In the genomic region with DNA sequence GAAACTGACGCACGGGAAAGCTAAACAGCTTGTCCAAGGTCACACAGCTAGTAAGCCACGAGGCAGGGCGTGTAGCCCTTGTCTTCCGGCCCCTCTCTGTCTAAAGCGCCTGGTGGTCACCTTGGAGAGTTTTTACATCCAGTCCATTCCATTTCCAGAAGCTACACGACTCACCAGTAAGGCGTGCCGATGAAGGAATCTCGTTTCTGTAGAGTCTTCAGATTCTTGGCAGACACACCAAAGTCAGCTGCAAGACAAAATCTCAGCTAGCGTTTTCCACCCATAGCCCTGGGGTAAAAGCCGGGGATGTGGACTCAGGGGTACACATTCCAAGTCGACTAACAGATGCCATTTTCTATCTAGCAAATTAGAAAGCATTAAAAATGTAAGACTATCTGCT, we compare ENCODE assay signal across 9 cellular contexts.
DNase-seq lines count a peak whose midpoint lies in the region; ATAC-seq, FAIRE-seq and TF ChIP-seq lines count a peak whose summit lies in the region.
"Had no signal": no experiment of that assay in that cellular context is flagged by ENCODE, and none has a peak within 500 bp of the region (broad histone marks: within the 10 kb centered on the region; RNA-seq: fewer than 3 reads in every experiment).

No MANE protein-coding gene starts in this region.

- peak overlapping the region; percentile 37 for H3K27ac Mint-ChIP-seq in CD8-positive, alpha-beta T cell

- peaks cover 52% of the 10 kb centered on the region for H3K4me1 Mint-ChIP-seq in CD8-positive, alpha-beta T cell (ENCODE audit: low read depth)

- BruUV-seq in Panc1 (replicated peaks; lab: Mats Ljungman, UMichigan) (no TSS peak), HepG2 (replicated peaks; lab: Mats Ljungman, UMichigan) (no TSS peak)

- no peaks in the 10 kb centered on the region for H3K27me3 ChIP-seq in CD8-positive, alpha-beta T cell (ENCODE audit: insufficient read depth, low read length)
- no peaks in the 10 kb centered on the region for H3K27me3 ChIP-seq in Panc1 (ENCODE audit: control insufficient read depth, insufficient read depth, low read length)
- H3K27me3 ChIP-seq in effector memory CD4-positive, alpha-beta T cell (replicated peaks; ENCODE audit: control insufficient read depth, insufficient read depth, low read length, poor library complexity, severe bottlenecking), result no peaks in the 10 kb centered on the region
- H3K27me3 ChIP-seq in osteoblast (ENCODE audit: insufficient read depth, low read length), result no peaks in the 10 kb centered on the region
- H3K27me3 ChIP-seq in HepG2 (ENCODE audit: control insufficient read depth in 1 of 2, insufficient read depth in 2 of 2, low read length in 2 of 2), result no peaks in the 10 kb centered on the region
- H3K27me3 ChIP-seq: tibial nerve had no signal

- no peaks in the 10 kb centered on the region for H3K9me3 ChIP-seq in CD8-positive, alpha-beta T cell (ENCODE audit: low read length)
- H3K9me3 ChIP-seq in Panc1 (ENCODE audit: control insufficient read depth, insufficient read depth, low read depth, low read length) (no peaks in the 10 kb centered on the region), osteoblast (ENCODE audit: low read depth, low read length) (no peaks in the 10 kb centered on the region), HepG2 (ENCODE audit: low read length) (no peaks in the 10 kb centered on the region)
- H3K9me3 ChIP-seq in effector memory CD4-positive, alpha-beta T cell (ENCODE audit: control insufficient read depth, low read length), result no peaks in the 10 kb centered on the region
- H3K9me3 ChIP-seq: tibial nerve had no signal

- POLR2A ChIA-PET in CD8-positive, alpha-beta T cell (lab: Charles Lee), result interaction anchor here (0.8 to 2.8 kb wide), 5 partner anchors 8 to 81 kb away, joined by 3 to 18 read pairs (median 5); partner anchors contain the start of gene STK10
- POLR2A ChIA-PET in Panc1 (lab: Charles Lee) (interaction anchor here (0.7 kb wide), 1 partner anchor 81 kb away, joined by 3 read pairs; no protein-coding TSS in a partner anchor), HepG2 (lab: Yijun Ruan, JAX) (no interaction called here)

- peaks cover 45% of the 10 kb centered on the region for H3K4me1 ChIP-seq in CD8-positive, alpha-beta T cell (ENCODE audit: insufficient read depth, low read length)
- H3K4me1 ChIP-seq in Panc1 (ENCODE audit: control insufficient read depth, insufficient read depth, low read length) (peaks cover 21% of the 10 kb centered on the region), osteoblast (ENCODE audit: insufficient read depth, low read length) (peaks cover 44% of the 10 kb centered on the region), HepG2 (ENCODE audit: insufficient read depth, low read length) (peaks cover 23% of the 10 kb centered on the region)
- peaks cover 34% of the 10 kb centered on the region for H3K4me1 ChIP-seq in effector memory CD4-positive, alpha-beta T cell (ENCODE audit: control insufficient read depth, insufficient read depth, low read length, poor library complexity, severe bottlenecking)

- no peak for TF ChIP-seq CTCF in CD8-positive, alpha-beta T cell (IDR thresholded peaks at IDR 0.05)
- TF ChIP-seq CTCF in Panc1 (IDR thresholded peaks at IDR 0.05), result no peak
- no peak for TF ChIP-seq CTCF in osteoblast (IDR thresholded peaks at IDR 0.05; ENCODE audit: extremely low read depth, low read depth, low read length)
- TF ChIP-seq CTCF in HepG2 (CRISPR knock-in tag; IDR thresholded peaks at IDR 0.05), result no peak

- H3K9ac ChIP-seq in HepG2 (ENCODE audit: insufficient read depth, low read depth, low read length), result no peak overlapping the region

- peaks cover 66% of the 10 kb centered on the region for H3K36me3 Mint-ChIP-seq in CD8-positive, alpha-beta T cell

- peak overlapping the region; percentile 79 for H3K4me2 ChIP-seq in osteoblast (ENCODE audit: insufficient read depth, low read length)
- no peak overlapping the region for H3K4me2 ChIP-seq in HepG2 (ENCODE audit: low read depth, low read length)

- no peak for DNase-seq in CD8-positive, alpha-beta T cell
- no peak for DNase-seq in Panc1 (ENCODE audit: low read depth, low spot score)
- no peak for DNase-seq in effector memory CD4-positive, alpha-beta T cell
- DNase-seq in osteoblast (ENCODE audit: insufficient read length, low spot score, missing footprints), result peak; percentile 94
- no peak for DNase-seq in HepG2 (ENCODE audit: low spot score)
- no peak for DNase-seq in NCI-H524 treated with DMSO at 0.1 percent for 48 hours (lab: John Stamatoyannopoulos, UW)

- ATAC-seq in CD8-positive, alpha-beta T cell, result no peak
- ATAC-seq in Panc1 (no peak), HG02973 (IDR thresholded peaks at IDR 0.05; ENCODE audit: unreplicated experiment) (no peak), HG02763 (IDR thresholded peaks at IDR 0.05; ENCODE audit: unreplicated experiment) (no peak), HepG2 (no peak)

- no peak for TF ChIP-seq POLR2A in HepG2 (IDR thresholded peaks at IDR 0.05; ENCODE audit: insufficient read depth in 1 of 2, low read depth in 2 of 2, low read length in 2 of 2)

- no peak for TF ChIP-seq EP300 in HepG2 (IDR thresholded peaks at IDR 0.05; ENCODE audit: low read depth in 2 of 2, low read length in 2 of 2)
- TF ChIP-seq EP300 in HepG2 (CRISPR knock-in tag; IDR thresholded peaks at IDR 0.05; ENCODE audit: borderline replicate concordance), result no peak

- no peak overlapping the region for H3K4me3 ChIP-seq in CD8-positive, alpha-beta T cell (ENCODE audit: low read depth, low read length)
- H3K4me3 ChIP-seq in Panc1 (ENCODE audit: low read depth in 2 of 2, low read length in 2 of 2), result no peak overlapping the region
- H3K4me3 ChIP-seq in effector memory CD4-positive, alpha-beta T cell (ENCODE audit: insufficient read depth, low read depth, low read length, poor library complexity, severe bottlenecking), result no peak overlapping the region
- H3K4me3 ChIP-seq in osteoblast (ENCODE audit: insufficient read depth, low read length), result no peak overlapping the region
- H3K4me3 ChIP-seq in HepG2 (replicated peaks in 1 of 3; ENCODE audit: insufficient read depth in 1 of 3, low read depth in 2 of 3, low read length in 3 of 3), result no peak overlapping the region

- peaks cover 3% of the 10 kb centered on the region for H4K20me1 ChIP-seq in osteoblast (ENCODE audit: insufficient read depth, low read length)
- H4K20me1 ChIP-seq in HepG2 (ENCODE audit: insufficient read depth, low read length), result no peaks in the 10 kb centered on the region

- H3K4me3 Mint-ChIP-seq in CD8-positive, alpha-beta T cell, result no peak overlapping the region

- no peak for FAIRE-seq in HepG2 (lab: Jason Lieb, UNC)

- no peaks in the 10 kb centered on the region for H3K9me3 Mint-ChIP-seq in CD8-positive, alpha-beta T cell

- no peak overlapping the region for H3K27ac ChIP-seq in CD8-positive, alpha-beta T cell (ENCODE audit: low read depth, low read length)
- 0 out of 2 replicates have a peak overlapping the region, but pooled peaks have one; percentile 11 for H3K27ac ChIP-seq in Panc1 (ENCODE audit: low read length)
- H3K27ac ChIP-seq in effector memory CD4-positive, alpha-beta T cell (ENCODE audit: insufficient read depth, low read length, poor library complexity, severe bottlenecking), result peak overlapping the region; percentile 35
- peak overlapping the region; percentile 56 for H3K27ac ChIP-seq in osteoblast (ENCODE audit: low read depth, low read length)
- no peak overlapping the region for H3K27ac ChIP-seq in HepG2 (ENCODE audit: extremely low read length, insufficient read depth, low read length)

- peaks cover 29% of the 10 kb centered on the region for H3K36me3 ChIP-seq in CD8-positive, alpha-beta T cell (ENCODE audit: insufficient read depth, low read length)
- no peaks in the 10 kb centered on the region for H3K36me3 ChIP-seq in Panc1 (ENCODE audit: control insufficient read depth, insufficient read depth, low read length)
- H3K36me3 ChIP-seq in effector memory CD4-positive, alpha-beta T cell (ENCODE audit: control insufficient read depth, insufficient read depth, low read length), result peaks cover 40% of the 10 kb centered on the region
- H3K36me3 ChIP-seq in osteoblast (ENCODE audit: insufficient read depth, low read length), result peaks cover 23% of the 10 kb centered on the region
- peaks cover 0 to 2% of the 10 kb centered on the region in 2 experiments; a peak in 1 of 5 replicates for H3K36me3 ChIP-seq in HepG2 (replicated peaks in 1 of 2; ENCODE audit: control insufficient read depth in 1 of 2, insufficient read depth in 2 of 2, low read length in 2 of 2)

- H2AFZ ChIP-seq in osteoblast (ENCODE audit: low read length) (no peak overlapping the region), HepG2 (ENCODE audit: low read length) (no peak overlapping the region)

- CTCF ChIA-PET in CD8-positive, alpha-beta T cell (lab: Charles Lee), result interaction anchor here (0.7 to 14.2 kb wide), 17 partner anchors 9 to 195 kb away, joined by 3 to 197 read pairs (median 3); partner anchors contain the start of gene STK10
- CTCF ChIA-PET in Panc1 (lab: Charles Lee) (no interaction called here), HepG2 (lab: Yijun Ruan, JAX; ENCODE audit: low intra/inter-chr PET ratio, low total read pairs) (interaction anchor here (1.8 to 3.2 kb wide), 2 partner anchors 81 to 186 kb away, joined by 12 to 40 read pairs; partner anchors contain the start of gene STK10)

- no peaks in the 10 kb centered on the region for H3K27me3 Mint-ChIP-seq in CD8-positive, alpha-beta T cell (ENCODE audit: low read depth)

- H3K79me2 ChIP-seq in osteoblast (ENCODE audit: insufficient read depth, low read length) (peaks cover 16% of the 10 kb centered on the region), HepG2 (ENCODE audit: insufficient read depth, low read length) (no peaks in the 10 kb centered on the region)

- WGBS in HepG2 (ENCODE audit: low lambda C conversion rate), result 89% methylated on average over 13 of the region's 13 CpGs

- TF ChIP-seq RAD21 in HepG2 (CRISPR knock-in tag; IDR thresholded peaks at IDR 0.05), result no peak

- intact Hi-C loops in CD8-positive, alpha-beta T cell (cut with DNase I, micrococcal nuclease), result loop anchor here (1.0 to 5.0 kb wide), 9 partner anchors 35 to 590 kb away; partner anchors contain the start of genes STK10 (in 2 of the 2) and UBTD2 (in 2 of the 2)
- intact Hi-C loops in Panc1 (cut with micrococcal nuclease; ENCODE audit: unreplicated experiment), result loop anchor here (2.0 kb wide), 2 partner anchors 81 to 175 kb away; partner anchors contain the start of genes STK10 and UBTD2
- intact Hi-C loops in HepG2 (cut with micrococcal nuclease; ENCODE audit: unreplicated experiment), result loop anchor here (1.0 kb wide), 2 partner anchors 81 to 186 kb away; partner anchors contain the start of gene STK10

- in situ Hi-C loops in Panc1 (cut with HindIII; ENCODE audit: low pct_unique_long_range_greater_than_20kb, low sequenced_read_pairs) (no loop called here), HepG2 (cut with HindIII; ENCODE audit: extremely low pct_ligation_motif_present, low pct_unique_long_range_greater_than_20kb) (loop anchor here (10.0 kb wide), 1 partner anchor 177 kb away; the partner anchor contains the start of gene UBTD2)

Comparison
In these comparisons a context has a peak if more than half of its experiments do, and no peak if none do; other contexts are left out.
1. H3K27ac ChIP-seq: peak in Panc1 (single experiment), effector memory CD4-positive, alpha-beta T cell (single experiment) and osteoblast (single experiment); none in CD8-positive, alpha-beta T cell (single experiment) and HepG2 (single experiment).